ENCODE assay signal across 8 cellular contexts in genomic region chr5:180784497-180785097, GRCh38. TPM values are rescaled to one million over a fixed set of nuclear protein-coding genes. Genes with fewer than 3 reads are reported as not detected.
DNase-seq lines count a peak whose midpoint lies in the region; ATAC-seq, FAIRE-seq and TF ChIP-seq lines count a peak whose summit lies in the region.

No MANE protein-coding gene starts in this region.

- no peaks in the 10 kb centered on the region for H3K9me3 ChIP-seq in mucosa of descending colon

- peaks cover 31% of the 10 kb centered on the region for H3K4me1 Mint-ChIP-seq in activated CD8-positive, alpha-beta T cell treated with anti-CD3 and anti-CD28 coated beads for 36 hours (ENCODE audit: low read depth)

- H3K36me3 Mint-ChIP-seq in activated CD8-positive, alpha-beta T cell treated with anti-CD3 and anti-CD28 coated beads for 36 hours (ENCODE audit: low read depth), result peaks cover 4% of the 10 kb centered on the region

- intact Hi-C loops in activated CD8-positive, alpha-beta T cell treated with anti-CD3 and anti-CD28 coated beads for 36 hours (cut with micrococcal nuclease), result no loop called here
- intact Hi-C loops in mucosa of descending colon (cut with DNase I, micrococcal nuclease), result loop anchor here in 1 of 2 donors (10.0 kb wide), 1 partner anchor 80 kb away; the partner anchor contains the start of gene ZFP62

- CTCF ChIA-PET in activated CD8-positive, alpha-beta T cell treated with anti-CD3 and anti-CD28 coated beads for 36 hours (lab: Charles Lee), result interaction anchor here (0.6 to 2.8 kb wide), 10 partner anchors 10 to 86 kb away, joined by 3 to 9 read pairs (median 3); partner anchors contain the start of gene MGAT1

- ATAC-seq in activated CD8-positive, alpha-beta T cell treated with anti-CD3 and anti-CD28 coated beads for 36 hours, result peak; percentile 74
- peak; percentile 83 for ATAC-seq in mucosa of descending colon

- no peak overlapping the region for H3K27ac Mint-ChIP-seq in activated CD8-positive, alpha-beta T cell treated with anti-CD3 and anti-CD28 coated beads for 36 hours

- H3K4me3 ChIP-seq in mucosa of descending colon, result no peak overlapping the region

- no peaks in the 10 kb centered on the region for H3K36me3 ChIP-seq in mucosa of descending colon (ENCODE audit: low read depth)

- H3K4me1 ChIP-seq in mucosa of descending colon (ENCODE audit: low read depth), result peaks cover 5% of the 10 kb centered on the region

- no peak overlapping the region for H3K4me3 Mint-ChIP-seq in activated CD8-positive, alpha-beta T cell treated with anti-CD3 and anti-CD28 coated beads for 36 hours

- TF ChIP-seq CTCF in activated CD8-positive, alpha-beta T cell treated with anti-CD3 and anti-CD28 coated beads for 36 hours (IDR thresholded peaks at IDR 0.05), result peak; percentile 66
- peak; percentile 49 for TF ChIP-seq CTCF in mucosa of descending colon (IDR thresholded peaks at IDR 0.05)

- POLR2A ChIA-PET in activated CD8-positive, alpha-beta T cell treated with anti-CD3 and anti-CD28 coated beads for 36 hours (lab: Charles Lee), result interaction anchor here (0.7 to 1.5 kb wide), 4 partner anchors 14 to 96 kb away, joined by 3 to 5 read pairs (median 3); no protein-coding TSS in a partner anchor

- H3K9me3 Mint-ChIP-seq in activated CD8-positive, alpha-beta T cell treated with anti-CD3 and anti-CD28 coated beads for 36 hours, result no peaks in the 10 kb centered on the region

- DNase-seq in ELF-1 (ENCODE audit: low read depth, low spot score) (peak; percentile 52), H4 (ENCODE audit: low spot score) (peak; percentile 73), NCI-H2196 (lab: John Stamatoyannopoulos, UW; ENCODE audit: unreplicated experiment) (peak; percentile 45), mucosa of descending colon (peak in 2 of 3 donors; percentile 84 to 87), DMS153 (lab: John Stamatoyannopoulos, UW) (no peak)
- DNase-seq in activated CD8-positive, alpha-beta T cell treated with anti-CD3 and anti-CD28 coated beads for 36 hours, result peak; percentile 82
- peak; percentile 76 for DNase-seq in stimulated activated CD8-positive, alpha-beta memory T cell treated with anti-CD3 and anti-CD28 coated beads, Interleukin-4, amount 100 ng/mL, for 48 hours

- H3K27me3 Mint-ChIP-seq in activated CD8-positive, alpha-beta T cell treated with anti-CD3 and anti-CD28 coated beads for 36 hours, result no peaks in the 10 kb centered on the region

- FAIRE-seq in endometrium (lab: Jason Lieb, UNC), result peak; percentile 88

RNA-seq across cellular contexts. Expression of gene MGAT1, which starts 18.0 kb away (rescaled TPM):
- 59.1 and 81.0 TPM in 2 replicates for total RNA-seq in H4 (2014; rRNA removed; shearing (Covaris generic))
- total RNA-seq in activated CD8-positive, alpha-beta T cell treated with anti-CD3 and anti-CD28 coated beads for 36 hours, result 100 to 1,000 TPM; 161 to 171 TPM
- total RNA-seq in mucosa of descending colon, result 100 to 1,000 TPM in 2 of 3 donors, 10 to 100 TPM in 1; 89.8 to 117 (median 104) TPM

RNA-seq across cellular contexts. Expression of gene OR2Y1, which starts 44.7 kb away (rescaled TPM):
- not detected in 2 replicates for total RNA-seq in H4 (2014; rRNA removed; shearing (Covaris generic))
- not detected for total RNA-seq in activated CD8-positive, alpha-beta T cell treated with anti-CD3 and anti-CD28 coated beads for 36 hours
- total RNA-seq in mucosa of descending colon, result not detected
